ENCODE assay signal across 19 cellular contexts in genomic region chr2:34806396-34806795, GRCh38.
"Had no signal": no experiment of that assay in that cellular context is flagged by ENCODE, and none has a peak within 500 bp of the region (broad histone marks: within the 10 kb centered on the region; RNA-seq: fewer than 3 reads in every experiment).

No MANE protein-coding gene starts in this region.

- H3K27ac ChIP-seq: heart right ventricle, left ventricle myocardium inferior, lower lobe of right lung, parathyroid adenoma, prostate gland, suprapubic skin, thyroid gland, upper lobe of left lung, vagina had no signal

- ATAC-seq: effector memory CD8-positive, alpha-beta T cell; heart right ventricle; left cardiac atrium; lower lobe of right lung; naive thymus-derived CD4-positive, alpha-beta T cell; sciatic nerve; stimulated activated naive B cell treated with anti-CD40 and anti-IgM and Interleukin-4, amounts not matched to agents 10 μg/mL and 1 μg/mL and 100 μg/mL, for 72 hours had no signal

- DNase-seq: effector memory CD8-positive, alpha-beta T cell; heart right ventricle; hypothalamus; left cardiac atrium; left ventricle myocardium inferior; lower lobe of right lung; naive thymus-derived CD4-positive, alpha-beta T cell; nephron progenitor cell; retina; stimulated activated CD4-positive, alpha-beta T cell treated with anti-CD3 and anti-CD28 coated beads, Interleukin-2, amount 100 ng/mL, for 24 hours; stimulated activated CD4-positive, alpha-beta T cell treated with anti-CD3 and anti-CD28 coated beads, Interleukin-4, amount 100 ng/mL, for 4 hours; stimulated activated naive B cell treated with anti-CD40 and anti-IgM and Interleukin-4, amounts not matched to agents 10 μg/mL and 1 μg/mL and 100 μg/mL, for 72 hours; thyroid gland; upper lobe of left lung had no signal
